ENCODE assay signal across 13 cellular contexts in the genomic region with DNA sequence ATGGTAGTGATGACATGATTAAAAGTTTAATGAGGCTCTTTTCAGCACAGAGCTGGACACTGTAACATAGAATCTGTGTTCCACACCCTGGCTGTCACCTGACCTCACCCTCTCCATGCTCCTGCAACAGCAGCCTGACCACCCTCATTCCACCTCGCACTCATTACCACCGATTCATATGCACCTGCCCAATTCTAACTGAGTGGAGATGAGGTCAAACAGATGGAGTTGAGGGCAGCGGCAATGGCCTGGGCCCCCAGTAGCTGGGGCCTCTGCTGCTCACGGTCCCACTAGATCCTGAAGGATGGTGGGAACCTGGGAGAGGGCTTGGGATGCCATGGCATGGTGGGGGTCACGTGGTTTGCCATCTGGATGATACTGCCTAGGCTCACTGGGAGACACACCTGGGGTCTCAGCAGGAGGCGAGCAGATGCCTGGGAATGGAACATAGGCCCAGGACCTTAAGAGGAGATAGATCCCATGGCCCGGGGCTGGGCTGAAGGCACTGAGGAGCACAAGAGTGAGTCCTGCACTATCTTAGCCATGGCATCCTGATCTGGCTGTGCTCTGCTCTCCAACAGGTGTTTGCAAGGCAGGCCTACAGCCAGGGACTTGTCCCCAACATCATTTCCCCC. TPM values are rescaled to one million over a fixed set of nuclear protein-coding genes. Genes with fewer than 3 reads are reported as not detected.
DNase-seq lines count a peak whose midpoint lies in the region; ATAC-seq and TF ChIP-seq lines count a peak whose summit lies in the region.
"Had no signal": no experiment of that assay in that cellular context is flagged by ENCODE, and none has a peak within 500 bp of the region (broad histone marks: within the 10 kb centered on the region; RNA-seq: fewer than 3 reads in every experiment).

No MANE protein-coding gene starts in this region.

- TF ChIP-seq RAD21 in HCT116 (IDR thresholded peaks at IDR 0.05; ENCODE audit: low read depth) = no peak

- no peaks in the 10 kb centered on the region for H3K9me3 Mint-ChIP-seq in CD8-positive, alpha-beta T cell
- no peaks in the 10 kb centered on the region for H3K9me3 Mint-ChIP-seq in nephron

- TSS peak; percentile 43 for BruUV-seq in HCT116 (replicated peaks; lab: Mats Ljungman, UMichigan)

- H3K27me3 ChIP-seq in CD8-positive, alpha-beta T cell (ENCODE audit: insufficient read depth, low read length) = peaks cover 7% of the 10 kb centered on the region
- no peaks in the 10 kb centered on the region for H3K27me3 ChIP-seq in HCT116 (ENCODE audit: insufficient read depth, low read length)

- CTCF ChIA-PET in CD8-positive, alpha-beta T cell (lab: Charles Lee) = interaction anchor here (1.1 to 3.2 kb wide), 5 partner anchors 7 to 152 kb away, joined by 3 to 19 read pairs (median 8); a partner anchor contains a TSS
- CTCF ChIA-PET in HCT116 (lab: Charles Lee) = interaction anchor here (0.8 to 1.3 kb wide), 3 partner anchors 10 to 196 kb away, joined by 3 read pairs; no protein-coding TSS in a partner anchor

- no peak overlapping the region for H3K27ac Mint-ChIP-seq in CD8-positive, alpha-beta T cell
- H3K27ac Mint-ChIP-seq in nephron = no peak overlapping the region

- intact Hi-C loops in CD8-positive, alpha-beta T cell (cut with DNase I, micrococcal nuclease) = loop anchor here in 1 of 2 experiments (10.0 kb wide), 1 partner anchor 533 kb away; no protein-coding TSS in a partner anchor
- intact Hi-C loops in HCT116 (cut with micrococcal nuclease) = loop anchor here (5.0 kb wide), 1 partner anchor 354 kb away; no protein-coding TSS in a partner anchor

- peaks cover 9% of the 10 kb centered on the region for H3K4me1 Mint-ChIP-seq in CD8-positive, alpha-beta T cell (ENCODE audit: low read depth)
- H3K4me1 Mint-ChIP-seq in nephron = peaks cover 4% of the 10 kb centered on the region

- TF ChIP-seq POLR2A in HCT116 (IDR thresholded peaks at IDR 0.05; ENCODE audit: borderline replicate concordance, extremely low read depth, insufficient read depth, insufficient read length) = no peak

- no peak overlapping the region for H3K27ac ChIP-seq in CD8-positive, alpha-beta T cell (ENCODE audit: low read depth, low read length)
- H3K27ac ChIP-seq in HCT116 (ENCODE audit: low read depth, low read length) (no peak overlapping the region), coronary artery (no peak overlapping the region)

- TF ChIP-seq CTCF in CD8-positive, alpha-beta T cell (IDR thresholded peaks at IDR 0.05) = no peak
- TF ChIP-seq CTCF in HCT116 (IDR thresholded peaks at IDR 0.05 in 2 of 3, conservative IDR thresholded peaks at IDR 0.05 in 1 of 3; ENCODE audit: borderline replicate concordance in 1 of 3, insufficient read depth in 1 of 3, low read depth in 2 of 3, low read length in 2 of 3) (no peak), coronary artery (IDR thresholded peaks at IDR 0.05) (no peak), nephron (IDR thresholded peaks at IDR 0.05; ENCODE audit: unreplicated experiment in 3 of 3) (no peak)

- H3K36me3 ChIP-seq in CD8-positive, alpha-beta T cell (ENCODE audit: insufficient read depth, low read length) = no peaks in the 10 kb centered on the region
- no peaks in the 10 kb centered on the region for H3K36me3 ChIP-seq in HCT116 (ENCODE audit: control insufficient read depth in 1 of 2, insufficient read depth in 2 of 2, low read length in 2 of 2)

- ATAC-seq in CD8-positive, alpha-beta T cell = no peak
- no peak for ATAC-seq in HCT116
- no peak for ATAC-seq in GM19328 (IDR thresholded peaks at IDR 0.05; ENCODE audit: unreplicated experiment)
- ATAC-seq: esophagus mucosa had no signal

- H2AFZ ChIP-seq in HCT116 (ENCODE audit: low read depth, low read length, poor library complexity, severe bottlenecking) = no peak overlapping the region

- H3K4me1 ChIP-seq in CD8-positive, alpha-beta T cell (ENCODE audit: insufficient read depth, low read length) = peaks cover 21% of the 10 kb centered on the region
- peaks cover 11 to 26% of the 10 kb centered on the region in 2 experiments for H3K4me1 ChIP-seq in HCT116 (ENCODE audit: control insufficient read depth in 1 of 2, insufficient read depth in 2 of 2, low read length in 2 of 2)

- RAD21 ChIA-PET in HCT116 (lab: Charles Lee; ENCODE audit: low non-redundant PET in 1 of 2, low total read pairs in 2 of 2, uncharacterized antibody in 2 of 2, unreplicated experiment in 2 of 2) = no interaction called here

- peak overlapping the region; percentile 76 for H3K4me3 Mint-ChIP-seq in CD8-positive, alpha-beta T cell
- peak overlapping the region; percentile 81 to 83 (median 81) for H3K4me3 Mint-ChIP-seq in nephron

- H3K36me3 Mint-ChIP-seq in CD8-positive, alpha-beta T cell = no peaks in the 10 kb centered on the region
- no peaks in the 10 kb centered on the region for H3K36me3 Mint-ChIP-seq in nephron (ENCODE audit: low read depth)

- DNase-seq in CD8-positive, alpha-beta T cell = peak in 1 of 7 experiments; percentile 46
- DNase-seq in HCT116 (ENCODE audit: low read depth, low spot score) (no peak), coronary artery (ENCODE audit: low spot score) (no peak), NCI-H1930 (lab: John Stamatoyannopoulos, UW) (no peak), NCI-H1436 treated with DMSO at 0.1 percent for 48 hours (lab: John Stamatoyannopoulos, UW) (no peak)
- DNase-seq: caudate nucleus; DMS153; NCI-H2081; stimulated activated naive CD4-positive, alpha-beta T cell treated with Interleukin-2 at 50 U/mL for 16 hours had no signal

- H4K20me1 ChIP-seq in HCT116 (ENCODE audit: insufficient read depth) = no peaks in the 10 kb centered on the region

- H3K9ac ChIP-seq in HCT116 (ENCODE audit: low read length) = no peak overlapping the region

- POLR2A ChIA-PET in CD8-positive, alpha-beta T cell (lab: Charles Lee) = no interaction called here
- POLR2A ChIA-PET in HCT116 (lab: Charles Lee) = no interaction called here

- H3K27me3 Mint-ChIP-seq in CD8-positive, alpha-beta T cell (ENCODE audit: low read depth) = peaks cover 7% of the 10 kb centered on the region
- peaks cover 11% of the 10 kb centered on the region for H3K27me3 Mint-ChIP-seq in nephron (ENCODE audit: low read depth)

- no peaks in the 10 kb centered on the region for H3K9me3 ChIP-seq in CD8-positive, alpha-beta T cell (ENCODE audit: low read length)
- H3K9me3 ChIP-seq in HCT116 (ENCODE audit: control insufficient read depth in 1 of 2, insufficient read depth in 1 of 2, low read depth in 1 of 2, low read length in 2 of 2) = no peaks in the 10 kb centered on the region

- H3K4me3 ChIP-seq in CD8-positive, alpha-beta T cell (ENCODE audit: low read depth, low read length) = no peak overlapping the region
- H3K4me3 ChIP-seq in HCT116 (replicated peaks in 1 of 2; ENCODE audit: low read depth in 1 of 2, low read length in 2 of 2) (no peak overlapping the region; a peak in 1 of 4 replicates), coronary artery (peak overlapping the region; percentile 80)

- no peaks in the 10 kb centered on the region for H3K79me2 ChIP-seq in HCT116 (ENCODE audit: insufficient read depth, low read length)

- H3K9me2 ChIP-seq in HCT116 (ENCODE audit: insufficient read depth) = no peaks in the 10 kb centered on the region

- peak overlapping the region; percentile 91 for H3K4me2 ChIP-seq in HCT116 (ENCODE audit: low read length)

TF ChIP-seq in HCT116, 20 proteins besides CTCF, POLR2A, EP300 and RAD21:
- TF ChIP-seq POLR2AphosphoS5 (IDR thresholded peaks at IDR 0.05; ENCODE audit: low read depth, low read length) (no peak), ZFX (IDR thresholded peaks at IDR 0.05) (no peak), ELF1 (IDR thresholded peaks at IDR 0.05; ENCODE audit: borderline replicate concordance, low read depth) (no peak), SP1 (IDR thresholded peaks at IDR 0.05; ENCODE audit: low read depth) (no peak), EGR1 (IDR thresholded peaks at IDR 0.05; ENCODE audit: low read depth) (no peak)
- TF ChIP-seq, protein P1, sequence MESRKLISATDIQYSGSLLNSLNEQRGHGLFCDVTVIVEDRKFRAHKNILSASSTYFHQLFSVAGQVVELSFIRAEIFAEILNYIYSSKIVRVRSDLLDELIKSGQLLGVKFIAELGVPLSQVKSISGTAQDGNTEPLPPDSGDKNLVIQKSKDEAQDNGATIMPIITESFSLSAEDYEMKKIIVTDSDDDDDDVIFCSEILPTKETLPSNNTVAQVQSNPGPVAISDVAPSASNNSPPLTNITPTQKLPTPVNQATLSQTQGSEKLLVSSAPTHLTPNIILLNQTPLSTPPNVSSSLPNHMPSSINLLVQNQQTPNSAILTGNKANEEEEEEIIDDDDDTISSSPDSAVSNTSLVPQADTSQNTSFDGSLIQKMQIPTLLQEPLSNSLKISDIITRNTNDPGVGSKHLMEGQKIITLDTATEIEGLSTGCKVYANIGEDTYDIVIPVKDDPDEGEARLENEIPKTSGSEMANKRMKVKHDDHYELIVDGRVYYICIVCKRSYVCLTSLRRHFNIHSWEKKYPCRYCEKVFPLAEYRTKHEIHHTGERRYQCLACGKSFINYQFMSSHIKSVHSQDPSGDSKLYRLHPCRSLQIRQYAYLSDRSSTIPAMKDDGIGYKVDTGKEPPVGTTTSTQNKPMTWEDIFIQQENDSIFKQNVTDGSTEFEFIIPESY (IDR thresholded peaks at IDR 0.05; ENCODE audit: extremely low read depth, insufficient replicate concordance, low read length) = no peak

RNA-seq across cellular contexts. Expression of a gene that starts 1.3 kb away (rescaled TPM):
- total RNA-seq in CD8-positive, alpha-beta T cell = under 1 TPM in 1 of 2 experiments, not detected in 1; 0.03 TPM
- total RNA-seq in HCT116 (2021; ENCODE audit: unreplicated experiment) = 11.5 TPM
- 4.4 and 4.9 TPM in 2 replicates for polyA plus RNA-seq in HCT116 (2012)
- total RNA-seq: esophagus mucosa had no signal
- polyA plus RNA-seq: neural cell had no signal

Comparison
In these comparisons a context has a peak if more than half of its experiments do, and no peak if none do; other contexts are left out.
1. RNA of a gene that starts 1.3 kb away (total RNA-seq): 11.5 TPM in HCT116 (single experiment); 0.03 TPM in CD8-positive, alpha-beta T cell; every median in the first group is over 10 times any median in the second.